ENCODE assay signal across 22 cellular contexts in genomic region chr2:190935054-190935453, GRCh38. TPM values are rescaled to one million over a fixed set of nuclear protein-coding genes. Genes with fewer than 3 reads are reported as not detected.
A peak's percentile ranks its signal among the peaks of the same experiment; 100 is the strongest.
DNase-seq lines count a peak whose midpoint lies in the region; ATAC-seq, FAIRE-seq and TF ChIP-seq lines count a peak whose summit lies in the region.
"Had no signal": no experiment of that assay in that cellular context is flagged by ENCODE, and none has a peak within 500 bp of the region (broad histone marks: within the 10 kb centered on the region; RNA-seq: fewer than 3 reads in every experiment).

No MANE protein-coding gene starts in this region.

- H3K36me3 ChIP-seq in iPS-20b (ENCODE audit: insufficient read depth, low read depth, low read length): peaks cover 26% of the 10 kb centered on the region

- H3K27me3 Mint-ChIP-seq in HFFc6 (ENCODE audit: insufficient read depth): no peaks in the 10 kb centered on the region
- H3K27me3 Mint-ChIP-seq: T-cell had no signal

- H3K4me1 Mint-ChIP-seq in HFFc6 (ENCODE audit: low read depth): peaks cover 57% of the 10 kb centered on the region

- FAIRE-seq in A204.1 (lab: Jason Lieb, UNC): peak; percentile 85
- FAIRE-seq in TTC549 (lab: Jason Lieb, UNC): peak; percentile 76
- FAIRE-seq: HepG2 had no signal

- H3K4me1 ChIP-seq in iPS-20b (ENCODE audit: insufficient read depth, low read length): peaks cover 53% of the 10 kb centered on the region; the same call in 1 of the 2 replicates

- TF ChIP-seq CTCF in HFFc6 (IDR thresholded peaks at IDR 0.05): no peak

- no peaks in the 10 kb centered on the region for H3K9me3 Mint-ChIP-seq in HFFc6
- H3K9me3 Mint-ChIP-seq: CD8-positive, alpha-beta T cell; T-cell had no signal

- no peaks in the 10 kb centered on the region for H3K9me3 ChIP-seq in iPS-20b (ENCODE audit: insufficient read depth, low read depth, low read length)

- DNase-seq in HFFc6: no peak
- DNase-seq: 8988T; AML-193; C1 segment of cervical spinal cord; CD8-positive, alpha-beta T cell; DMS153; KG1; NCI-H1092; NCI-H1436 treated with DMSO at 0.1 percent for 48 hours; NCI-H1930; NCI-H69; NK-92 treated with Interleukin-12 subunit alpha and Interleukin-12 subunit beta, amount 100 ng/mL, for 24 hours; SIG-M5; T-cell had no signal

- peaks cover 29% of the 10 kb centered on the region for H3K36me3 Mint-ChIP-seq in HFFc6 (ENCODE audit: low read depth)

- H3K4me3 ChIP-seq in iPS-20b (ENCODE audit: low read length): peak overlapping the region; percentile 21; the same call in 1 of the 2 replicates

- H3K27me3 ChIP-seq in iPS-20b (ENCODE audit: insufficient read depth, low read length): no peaks in the 10 kb centered on the region

- H3K27ac ChIP-seq in iPS-20b (ENCODE audit: low read length): peak overlapping the region; percentile 59

- H3K9ac ChIP-seq in iPS-20b (ENCODE audit: low read depth, low read length): no peak overlapping the region

- ATAC-seq in HG03045 (IDR thresholded peaks at IDR 0.05; ENCODE audit: unreplicated experiment) (no peak), GM21737 (IDR thresholded peaks at IDR 0.05; ENCODE audit: unreplicated experiment) (no peak), GM19395 (IDR thresholded peaks at IDR 0.05; ENCODE audit: unreplicated experiment) (no peak)
- ATAC-seq: CD8-positive, alpha-beta T cell; HCT116; HepG2; T-cell had no signal

- H3K4me3 Mint-ChIP-seq in HFFc6: peak overlapping the region; percentile 13; the same call in 1 of the 2 replicates
- H3K4me3 Mint-ChIP-seq: CD8-positive, alpha-beta T cell; T-cell had no signal

- H3K27ac Mint-ChIP-seq in HFFc6: no peak overlapping the region; the same call in 1 of the 2 replicates
- H3K27ac Mint-ChIP-seq: CD8-positive, alpha-beta T cell had no signal

RNA-seq across cellular contexts. Expression of gene GLS, which starts 54.4 kb away (rescaled TPM):
- 100 to 1,000 TPM; 191 to 431 (median 201) TPM for total RNA-seq in HFFc6 (2021; fragmentation: NEBNext Ultra II Directional; extraction: Animal tissue kit (Norgen Biotek cat#: 25700))
